ENCODE assay signal across 18 cellular contexts in genomic region chr13:75421133-75421532, GRCh38.
A peak's percentile ranks its signal among the peaks of the same experiment; 100 is the strongest.
DNase-seq lines count a peak whose midpoint lies in the region; ATAC-seq, FAIRE-seq and TF ChIP-seq lines count a peak whose summit lies in the region.
"Had no signal": no experiment of that assay in that cellular context is flagged by ENCODE, and none has a peak within 500 bp of the region (broad histone marks: within the 10 kb centered on the region; RNA-seq: fewer than 3 reads in every experiment).

No MANE protein-coding gene starts in this region.

- no peak for TF ChIP-seq EP300 in HepG2 (IDR thresholded peaks at IDR 0.05; ENCODE audit: low read depth in 2 of 2, low read length in 2 of 2)
- no peak for TF ChIP-seq EP300 in HepG2 (CRISPR knock-in tag; IDR thresholded peaks at IDR 0.05; ENCODE audit: borderline replicate concordance)
- TF ChIP-seq EP300 in gastroesophageal sphincter (IDR thresholded peaks at IDR 0.05): no peak

- no peak overlapping the region for H4K91ac ChIP-seq in H9 (ENCODE audit: insufficient read length, low read depth, low read length)

- H3K27me3 ChIP-seq in HepG2 (ENCODE audit: control insufficient read depth in 1 of 2, insufficient read depth in 2 of 2, low read length in 2 of 2): no peaks in the 10 kb centered on the region
- H3K27me3 ChIP-seq in right lobe of liver: no peaks in the 10 kb centered on the region
- H3K27me3 ChIP-seq in gastroesophageal sphincter: no peaks in the 10 kb centered on the region
- no peaks in the 10 kb centered on the region for H3K27me3 ChIP-seq in psoas muscle (ENCODE audit: insufficient read depth in 3 of 3, low read length in 2 of 3)
- no peaks in the 10 kb centered on the region for H3K27me3 ChIP-seq in H9 (ENCODE audit: insufficient read depth, low read length)

- in situ Hi-C loops in HepG2 (cut with HindIII; ENCODE audit: extremely low pct_ligation_motif_present, low pct_unique_long_range_greater_than_20kb): no loop called here

- no peak for FAIRE-seq in HepG2 (lab: Jason Lieb, UNC)
- FAIRE-seq: A204.1, GM12878, GM18507, HTR-8/SVneo had no signal

- no peak overlapping the region for H2BK5ac ChIP-seq in H9 (ENCODE audit: insufficient read length, low read length)

- H4K8ac ChIP-seq in H9 (replicated peaks; ENCODE audit: insufficient read length, low read depth, low read length): no peak overlapping the region

- no peak overlapping the region for H2BK12ac ChIP-seq in H9 (ENCODE audit: insufficient read length, low read depth, low read length)

- no peak overlapping the region for H2BK120ac ChIP-seq in H9 (ENCODE audit: low read depth, low read length, poor library complexity, severe bottlenecking)

- no peaks in the 10 kb centered on the region for H3K9me3 Mint-ChIP-seq in H9
- H3K9me3 Mint-ChIP-seq: CD4-positive, alpha-beta T cell had no signal

- H3K4me3 ChIP-seq in HepG2 (replicated peaks in 1 of 3; ENCODE audit: insufficient read depth in 1 of 3, low read depth in 2 of 3, low read length in 3 of 3) (no peak overlapping the region), right lobe of liver (no peak overlapping the region), gastroesophageal sphincter (no peak overlapping the region), psoas muscle (no peak overlapping the region)
- H3K4me3 ChIP-seq: GM12878, GM23248 had no signal

- no peak for DNase-seq in HepG2 (ENCODE audit: low spot score)
- DNase-seq in right lobe of liver: no peak
- DNase-seq in psoas muscle: no peak
- DNase-seq in activated CD4-positive, alpha-beta T cell treated with anti-CD3 and anti-CD28 coated beads, Interleukin-2, amount 50 U/mL, for 48 hours: no peak
- no peak for DNase-seq in H9
- DNase-seq: C1 segment of cervical spinal cord; Calu3; CD4-positive, alpha-beta T cell; DMS 273 treated with DMSO at 0.1 percent for 48 hours; GM23248; H7 had no signal

- no peaks in the 10 kb centered on the region for H3K23me2 ChIP-seq in H9 (ENCODE audit: insufficient read length, low read depth, low read length, poor library complexity, severe bottlenecking)

- H3K4me2 ChIP-seq in HepG2 (ENCODE audit: low read depth, low read length) (no peak overlapping the region), H9 (ENCODE audit: insufficient read depth, insufficient read length, low read length) (no peak overlapping the region)

- no peak overlapping the region for H3K27ac Mint-ChIP-seq in H9
- H3K27ac Mint-ChIP-seq: B cell; CD4-positive, alpha-beta T cell had no signal

- H3K9me3 ChIP-seq in HepG2 (ENCODE audit: low read length) (no peaks in the 10 kb centered on the region), right lobe of liver (no peaks in the 10 kb centered on the region), gastroesophageal sphincter (no peaks in the 10 kb centered on the region), psoas muscle (no peaks in the 10 kb centered on the region), H9 (ENCODE audit: control insufficient read depth, low read depth, low read length) (no peaks in the 10 kb centered on the region)

- TF ChIP-seq POLR2A in HepG2 (IDR thresholded peaks at IDR 0.05; ENCODE audit: insufficient read depth in 1 of 2, low read depth in 2 of 2, low read length in 2 of 2): no peak
- TF ChIP-seq POLR2A in right lobe of liver (IDR thresholded peaks at IDR 0.05): no peak
- TF ChIP-seq POLR2A in gastroesophageal sphincter (IDR thresholded peaks at IDR 0.05): no peak

- no peak overlapping the region for H2BK20ac ChIP-seq in H9 (ENCODE audit: low read depth, low read length, poor library complexity, severe bottlenecking)

- H3K79me2 ChIP-seq in HepG2 (ENCODE audit: insufficient read depth, low read length) (peaks cover 100% of the 10 kb centered on the region), H9 (ENCODE audit: insufficient read depth, low read length) (no peaks in the 10 kb centered on the region)

- no peak overlapping the region for H3T11ph ChIP-seq in H9 (ENCODE audit: low read length)

- CTCF ChIA-PET in HepG2 (lab: Yijun Ruan, JAX; ENCODE audit: low intra/inter-chr PET ratio, low total read pairs): no interaction called here

- no peak overlapping the region for H3K14ac ChIP-seq in H9 (ENCODE audit: insufficient read depth, low read length)

- H3K27ac ChIP-seq in HepG2 (ENCODE audit: extremely low read length, insufficient read depth, low read length) (no peak overlapping the region), right lobe of liver (no peak overlapping the region), gastroesophageal sphincter (peak overlapping the region in 3 of 4 donors; percentile 40 to 53 (median 50)), psoas muscle (peak overlapping the region; percentile 87), H9 (ENCODE audit: insufficient read length, low read depth, low read length) (no peak overlapping the region)
- H3K27ac ChIP-seq: GM23248 had no signal

- H4K5ac ChIP-seq in H9 (ENCODE audit: insufficient read length, low read depth, low read length): no peak overlapping the region

- H3K4me3 Mint-ChIP-seq in H9: no peak overlapping the region
- H3K4me3 Mint-ChIP-seq: B cell; CD4-positive, alpha-beta T cell had no signal

- H3K23ac ChIP-seq in H9 (ENCODE audit: insufficient read length, low read depth, low read length): no peak overlapping the region

- no peaks in the 10 kb centered on the region for H3K36me3 Mint-ChIP-seq in H9 (ENCODE audit: insufficient read depth in 1 of 3, low read depth in 3 of 3)

- POLR2A ChIA-PET in HepG2 (lab: Yijun Ruan, JAX): no interaction called here

- H3K4me1 ChIP-seq in HepG2 (ENCODE audit: insufficient read depth, low read length) (peaks cover 53% of the 10 kb centered on the region), right lobe of liver (peaks cover 0 to 26% (median 9%) of the 10 kb centered on the region in 4 donors), gastroesophageal sphincter (peaks cover 28 to 74% (median 40%) of the 10 kb centered on the region in 3 donors), psoas muscle (peaks cover 78% of the 10 kb centered on the region), H9 (ENCODE audit: insufficient read depth, low read length) (no peaks in the 10 kb centered on the region)

- H3K9ac ChIP-seq in HepG2 (ENCODE audit: insufficient read depth, low read depth, low read length) (no peak overlapping the region), H9 (ENCODE audit: extremely low read depth, insufficient read length, low read length) (no peak overlapping the region)
- H3K9ac ChIP-seq: GM23248 had no signal

- H3K79me1 ChIP-seq in H9 (ENCODE audit: insufficient read depth, low read depth, low read length, poor library complexity, severe bottlenecking): peaks cover 6% of the 10 kb centered on the region

- intact Hi-C loops in HepG2 (cut with micrococcal nuclease; ENCODE audit: unreplicated experiment): no loop called here
- intact Hi-C loops in right lobe of liver (cut with DNase I): no loop called here
- intact Hi-C loops in psoas muscle (cut with DNase I): no loop called here

- no TSS peak for BruUV-seq in HepG2 (replicated peaks; lab: Mats Ljungman, UMichigan)

- H2BK15ac ChIP-seq in H9 (ENCODE audit: low read depth, low read length): no peak overlapping the region

- no peak overlapping the region for H3K56ac ChIP-seq in H9 (ENCODE audit: insufficient read length, low read depth, low read length)

- WGBS in HepG2 (ENCODE audit: low lambda C conversion rate): 95% methylated on average over 2 of the region's 2 CpGs
- WGBS in right lobe of liver (ENCODE audit: insufficient coverage, low coverage, low lambda C conversion rate, missing lambda C conversion rate): 80% methylated on average over 2 of the region's 2 CpGs
- WGBS in gastroesophageal sphincter (ENCODE audit: low coverage in 1 of 2), 2 donors: 60 to 90% methylated on average over 2 of the region's 2 CpGs
- 39 to 75% (median 58%) methylated on average over 2 of the region's 2 CpGs for WGBS in psoas muscle, 3 donors
- no CpG with 5 or more reads among the region's 2 CpGs for WGBS in H9 (ENCODE audit: extremely low coverage, insufficient read length, low lambda C conversion rate)

- no peak for TF ChIP-seq RAD21 in HepG2 (CRISPR knock-in tag; IDR thresholded peaks at IDR 0.05)

- H4K20me1 ChIP-seq in HepG2 (ENCODE audit: insufficient read depth, low read length): peaks cover 16% of the 10 kb centered on the region
- H4K20me1 ChIP-seq in H9 (ENCODE audit: control insufficient read depth, insufficient read depth, insufficient read length): no peaks in the 10 kb centered on the region

- H2AFZ ChIP-seq in HepG2 (ENCODE audit: low read length) (no peak overlapping the region), H9 (ENCODE audit: low read length) (no peak overlapping the region)
- H2AFZ ChIP-seq: GM23248 had no signal

- no peaks in the 10 kb centered on the region for H3K27me3 Mint-ChIP-seq in H9 (ENCODE audit: low read depth)

- H3K36me3 ChIP-seq in HepG2 (replicated peaks in 1 of 2; ENCODE audit: control insufficient read depth in 1 of 2, insufficient read depth in 2 of 2, low read length in 2 of 2) (peaks cover 0 to 3% of the 10 kb centered on the region in 2 experiments; a peak in 1 of 5 replicates), right lobe of liver (no peaks in the 10 kb centered on the region), gastroesophageal sphincter (no peaks in the 10 kb centered on the region), psoas muscle (ENCODE audit: insufficient read depth in 1 of 2, low read depth in 1 of 2) (no peaks in the 10 kb centered on the region)

- no peak for ATAC-seq in HepG2
- ATAC-seq in right lobe of liver: no peak
- ATAC-seq in gastroesophageal sphincter: peak; percentile 13
- ATAC-seq in psoas muscle: no peak
- ATAC-seq in GM21717 (IDR thresholded peaks at IDR 0.05; ENCODE audit: unreplicated experiment): no peak
- ATAC-seq: GM12878 had no signal

- no peak overlapping the region for H3K18ac ChIP-seq in H9 (ENCODE audit: insufficient read length, low read depth, low read length)

- H3K4me1 Mint-ChIP-seq in H9: peaks cover 2 to 10% of the 10 kb centered on the region in 2 experiments; a peak in 3 of 4 replicates

- no peak overlapping the region for H3K4ac ChIP-seq in H9 (ENCODE audit: low read depth, low read length)

- TF ChIP-seq CTCF in HepG2 (CRISPR knock-in tag; IDR thresholded peaks at IDR 0.05): no peak
- TF ChIP-seq CTCF in right lobe of liver (IDR thresholded peaks at IDR 0.05): no peak
- TF ChIP-seq CTCF in gastroesophageal sphincter (IDR thresholded peaks at IDR 0.05): no peak
- TF ChIP-seq CTCF in psoas muscle (IDR thresholded peaks at IDR 0.05): no peak
- TF ChIP-seq CTCF in H9 (conservative IDR thresholded peaks at IDR 0.05): no peak

- H2AK5ac ChIP-seq in H9 (ENCODE audit: insufficient read length, low read length): no peak overlapping the region

TF ChIP-seq in HepG2, 621 proteins besides CTCF, POLR2A, EP300 and RAD21:
- TF ChIP-seq, protein P1, sequence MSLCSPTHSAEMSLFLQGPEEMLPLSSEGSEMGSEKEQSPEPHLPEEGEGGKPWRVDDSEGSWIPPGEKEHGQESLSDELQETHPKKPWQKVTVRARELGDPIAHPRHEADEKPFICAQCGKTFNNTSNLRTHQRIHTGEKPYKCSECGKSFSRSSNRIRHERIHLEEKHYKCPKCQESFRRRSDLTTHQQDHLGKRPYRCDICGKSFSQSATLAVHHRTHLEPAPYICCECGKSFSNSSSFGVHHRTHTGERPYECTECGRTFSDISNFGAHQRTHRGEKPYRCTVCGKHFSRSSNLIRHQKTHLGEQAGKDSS (CRISPR knock-in tag; IDR thresholded peaks at IDR 0.05; ENCODE audit: borderline replicate concordance, low read depth): no peak
- TF ChIP-seq RBM22 (optimal IDR thresholded peaks at IDR 0.05; ENCODE audit: low read length): peak; percentile 50
TF ChIP-seq in HepG2: peak in this region for 1.

Comparison
In these comparisons a context has a peak if more than half of its experiments do, and no peak if none do; other contexts are left out.
1. H3K27ac ChIP-seq: peak in gastroesophageal sphincter (3 of 4) and psoas muscle (single experiment); none in HepG2 (single experiment), right lobe of liver (0 of 3) and H9 (single experiment).